In the genomic region with DNA sequence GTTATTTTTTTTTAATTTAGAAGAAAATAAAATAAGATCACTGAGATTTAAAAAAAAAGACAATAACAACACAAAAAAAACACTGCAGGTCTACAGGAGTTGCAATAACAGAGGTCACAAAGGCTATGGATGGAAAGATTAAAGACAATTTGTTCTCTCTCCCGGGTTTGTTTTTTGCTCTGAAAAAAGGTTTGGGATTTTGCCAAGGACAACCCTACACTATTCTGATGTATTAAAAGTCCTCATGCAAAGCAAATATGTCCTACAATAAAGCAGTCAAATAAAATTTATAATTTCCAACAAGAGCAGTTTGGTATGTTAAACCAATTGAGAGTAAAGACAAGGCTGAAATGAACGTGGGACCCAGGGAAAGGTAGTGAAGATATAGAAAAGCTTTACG, we compare ENCODE assay signal across 32 cellular contexts. TPM values are rescaled to one million over a fixed set of nuclear protein-coding genes. Genes with fewer than 3 reads are reported as not detected.
DNase-seq lines count a peak whose midpoint lies in the region; ATAC-seq, FAIRE-seq and TF ChIP-seq lines count a peak whose summit lies in the region.
"Had no signal": no experiment of that assay in that cellular context is flagged by ENCODE, and none has a peak within 500 bp of the region (broad histone marks: within the 10 kb centered on the region; RNA-seq: fewer than 3 reads in every experiment).

No MANE protein-coding gene starts in this region.

- H3K9ac ChIP-seq in liver (ENCODE audit: low read depth in 1 of 2, low read length in 2 of 2) = no peak overlapping the region
- H3K9ac ChIP-seq: parathyroid adenoma had no signal

- no peaks in the 10 kb centered on the region for H3K9me3 ChIP-seq in liver (ENCODE audit: control insufficient read depth in 4 of 4, low read length in 3 of 4)
- H3K9me3 ChIP-seq: MG63, thyroid gland had no signal

- no peak overlapping the region for H3K27ac ChIP-seq in liver (ENCODE audit: low read depth in 1 of 2, low read length in 2 of 2)
- H3K27ac ChIP-seq: C4-2B, foreskin keratinocyte, hepatocyte, parathyroid adenoma, thyroid gland, WERI-Rb-1 had no signal

- peaks cover 4 to 26% (median 13%) of the 10 kb centered on the region in 4 donors for H3K4me1 ChIP-seq in liver (ENCODE audit: control insufficient read depth in 4 of 4, insufficient read depth in 4 of 4, low read length in 3 of 4)
- H3K4me1 ChIP-seq: parathyroid adenoma had no signal

- peak in 1 of 2 donors; percentile 9 for TF ChIP-seq RAD21 in liver (IDR thresholded peaks at IDR 0.05)

- DNase-seq in DMS153 treated with DMSO at 0.1 percent for 48 hours (lab: John Stamatoyannopoulos, UW; ENCODE audit: unreplicated experiment) = peak; percentile 44
- peak; percentile 14 for DNase-seq in NCI-H146 (lab: John Stamatoyannopoulos, UW)
- DNase-seq in dermis blood vessel endothelial cell = peak; percentile 18
- no peak for DNase-seq in stimulated activated naive CD8-positive, alpha-beta T cell treated with anti-CD3 and anti-CD28 coated beads, Interleukin-15, Interleukin-2, amounts not matched to agents 100 U/mL and 50 U/mL, for 24 hours
- DNase-seq in NOMO-1 treated with dmso at 0.1 percent for 144 hours (lab: John Stamatoyannopoulos, UW; ENCODE audit: unreplicated experiment) = no peak
- DNase-seq in frontal cortex (ENCODE audit: low spot score in 2 of 2) = no peak
- DNase-seq: activated CD4-positive, alpha-beta T cell treated with anti-CD3 and anti-CD28 coated beads, Interleukin-2, amount 10 ng/mL, durations not matched to agents 7 days and 5 days; activated CD8-positive, alpha-beta memory T cell treated with anti-CD3 and anti-CD28 coated beads, Interleukin-2, amount 10 ng/mL, durations not matched to agents 7 days and 5 days; activated naive CD4-positive, alpha-beta T cell treated with anti-CD3 and anti-CD28 coated beads, Interleukin-2, amount 50 U/mL, for 16 hours; activated T-cell treated with anti-CD3 and anti-CD28 coated beads, Interleukin-2, amount 50 U/mL, for 72 hours; aorta; central memory CD4-positive, alpha-beta T cell; effector CD4-positive, alpha-beta T cell; erythroblast; foreskin keratinocyte; HCEC 1CT; immature natural killer cell; MG63; NCI-H187 treated with DMSO at 0.1 percent for 48 hours; NCI-H526 treated with DMSO at 0.1 percent for 48 hours; stimulated activated CD4-positive, alpha-beta T cell treated with anti-CD3 and anti-CD28 coated beads, Interleukin-15, amount 100 ng/mL, for 24 hours; thyroid gland; WERI-Rb-1 had no signal

- no peak overlapping the region for H3K4me3 ChIP-seq in liver (ENCODE audit: low read depth in 1 of 3, low read length in 3 of 3)
- H3K4me3 ChIP-seq: hepatocyte, MG63, thyroid gland had no signal

- no peak for ATAC-seq in stimulated activated naive CD8-positive, alpha-beta T cell treated with anti-CD3 and anti-CD28 coated beads, Interleukin-15, Interleukin-2, amounts not matched to agents 100 U/mL and 50 U/mL, for 24 hours
- no peak for ATAC-seq in HG03280 (IDR thresholded peaks at IDR 0.05; ENCODE audit: unreplicated experiment)
- ATAC-seq: activated CD8-positive, alpha-beta memory T cell treated with anti-CD3 and anti-CD28 coated beads, Interleukin-2, amount 10 ng/mL, durations not matched to agents 7 days and 5 days; activated T-cell treated with anti-CD3 and anti-CD28 coated beads, Interleukin-2, amount 50 U/mL, for 72 hours; foreskin keratinocyte; sciatic nerve had no signal

- no peak for FAIRE-seq in frontal cortex (lab: Jason Lieb, UNC)
- FAIRE-seq: D721Med, GM19239 had no signal

- TF ChIP-seq CTCF in liver (IDR thresholded peaks at IDR 0.05; ENCODE audit: low read depth, low read length, missing input control) = no peak

- 49% methylated on average over 3 of the region's 3 CpGs for WGBS in liver

- no peaks in the 10 kb centered on the region for H3K27me3 ChIP-seq in liver (ENCODE audit: control insufficient read depth in 4 of 4, insufficient read depth in 4 of 4, low read length in 3 of 4)
- H3K27me3 ChIP-seq: foreskin keratinocyte, hepatocyte, MG63, thyroid gland had no signal

- no peaks in the 10 kb centered on the region for H3K36me3 ChIP-seq in liver (ENCODE audit: control insufficient read depth in 4 of 4, insufficient read depth in 3 of 4, low read depth in 1 of 4, low read length in 3 of 4)
- H3K36me3 ChIP-seq: MG63, thyroid gland, WERI-Rb-1 had no signal

TF ChIP-seq in liver, 16 proteins besides CTCF, POLR2A, EP300 and RAD21:
- TF ChIP-seq RXRA (IDR thresholded peaks at IDR 0.05) = peak in 1 of 2 donors; percentile 9
- TF ChIP-seq HNF4A (conservative IDR thresholded peaks at IDR 0.05) = peak in 1 of 2 donors; percentile 38
- no peak for TF ChIP-seq YY1 (IDR thresholded peaks at IDR 0.05)
- TF ChIP-seq NR2F2 (IDR thresholded peaks at IDR 0.05) = peak; percentile 36

RNA-seq across cellular contexts. Expression of gene PTPRK, which starts 55.6 kb away (rescaled TPM):
- 104 and 120 TPM in 2 replicates for total RNA-seq in dermis blood vessel endothelial cell
- 10 to 100 TPM; 25.9 to 61.2 TPM for total RNA-seq in liver
- polyA plus RNA-seq in liver = 10 to 100 TPM; 12.1 to 32.3 TPM
- total RNA-seq in frontal cortex = 179 TPM
- total RNA-seq: OCI-LY7 had no signal
- polyA plus RNA-seq: immature natural killer cell had no signal

Comparison
In these comparisons a context has a peak if more than half of its experiments do, and no peak if none do; other contexts are left out.
1. DNase-seq: peak in DMS153 treated with DMSO at 0.1 percent for 48 hours (single experiment), NCI-H146 (single experiment) and dermis blood vessel endothelial cell (single experiment); none in stimulated activated naive CD8-positive, alpha-beta T cell treated with anti-CD3 and anti-CD28 coated beads, Interleukin-15, Interleukin-2, amounts not matched to agents 100 U/mL and 50 U/mL, for 24 hours (single experiment), NOMO-1 treated with dmso at 0.1 percent for 144 hours (single experiment) and frontal cortex (0 of 2).